In the genomic region with DNA sequence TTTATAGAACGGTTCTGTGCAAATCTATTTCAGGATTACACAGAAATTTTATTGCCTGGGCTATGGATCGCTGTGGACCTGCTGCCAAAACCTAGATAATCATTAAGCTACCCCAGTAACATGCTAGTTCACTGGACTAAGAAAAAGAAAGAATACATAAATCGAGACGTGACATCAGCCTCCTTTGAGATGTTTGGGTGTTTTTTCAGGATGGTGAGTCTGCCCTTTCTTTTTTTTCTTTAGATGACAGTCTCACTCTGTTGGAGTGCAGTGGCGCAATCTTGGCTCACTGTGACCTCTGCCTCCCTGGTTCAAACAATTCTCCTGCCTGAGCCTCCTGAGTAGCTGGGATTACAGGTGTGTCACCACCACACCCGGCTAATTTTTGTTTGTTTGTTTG, we compare ENCODE assay signal across 13 cellular contexts. TPM values are rescaled to one million over a fixed set of nuclear protein-coding genes. Genes with fewer than 3 reads are reported as not detected.
DNase-seq lines count a peak whose midpoint lies in the region; ATAC-seq, FAIRE-seq and TF ChIP-seq lines count a peak whose summit lies in the region.
"Had no signal": no experiment of that assay in that cellular context is flagged by ENCODE, and none has a peak within 500 bp of the region (broad histone marks: within the 10 kb centered on the region; RNA-seq: fewer than 3 reads in every experiment).

No MANE protein-coding gene starts in this region.

- POLR2A ChIA-PET in HEK293 (lab: Yijun Ruan, JAX) = no interaction called here

- H3K27ac ChIP-seq in HEK293 (ENCODE audit: extremely low read depth, low read depth, low read length) = no peak overlapping the region
- H3K27ac ChIP-seq: BLaER1 had no signal

- peaks cover 15 to 20% of the 10 kb centered on the region in 2 donors for H3K27me3 Mint-ChIP-seq in natural killer cell (ENCODE audit: low read depth in 2 of 2)

- H3K27me3 ChIP-seq in bronchial epithelial cell (ENCODE audit: control insufficient read depth, insufficient read depth, low read length) = no peaks in the 10 kb centered on the region
- H3K27me3 ChIP-seq: BLaER1 had no signal

- H3K36me3 ChIP-seq in HEK293 (ENCODE audit: control insufficient read depth in 2 of 2, insufficient read depth in 1 of 2, low read length in 2 of 2) (peaks cover 0 to 3% of the 10 kb centered on the region in 2 experiments; a peak in 1 of 3 replicates), bronchial epithelial cell (ENCODE audit: control insufficient read depth, insufficient read depth, low read length) (peaks cover 3% of the 10 kb centered on the region)
- H3K36me3 ChIP-seq: BLaER1 had no signal

- H3K4me1 Mint-ChIP-seq in natural killer cell = no peaks in the 10 kb centered on the region

- TF ChIP-seq CTCF in HEK293 (tag by site-specific recombination; IDR thresholded peaks at IDR 0.05) (no peak), bronchial epithelial cell (IDR thresholded peaks at IDR 0.05; ENCODE audit: insufficient read depth, low read length, severe bottlenecking) (no peak), natural killer cell (IDR thresholded peaks at IDR 0.05) (no peak)

- H3K4me1 ChIP-seq in HEK293 (ENCODE audit: control insufficient read depth, insufficient read depth, low read length) = no peaks in the 10 kb centered on the region
- H3K4me1 ChIP-seq: BLaER1 had no signal

- intact Hi-C loops in natural killer cell (cut with micrococcal nuclease) = no loop called here

- H3K9me3 ChIP-seq in HEK293 (ENCODE audit: control insufficient read depth, insufficient read depth, low read depth, low read length) = no peaks in the 10 kb centered on the region
- H3K9me3 ChIP-seq: BLaER1 had no signal

- CTCF ChIA-PET in HEK293 (lab: Yijun Ruan, JAX) = interaction anchor here (0.6 kb wide), 1 partner anchor 240 kb away, joined by 3 read pairs; no protein-coding TSS in a partner anchor

- ATAC-seq in HG02623 (IDR thresholded peaks at IDR 0.05; ENCODE audit: unreplicated experiment) (no peak), natural killer cell (no peak), HG03175 (IDR thresholded peaks at IDR 0.05; ENCODE audit: unreplicated experiment) (no peak)
- ATAC-seq: activated CD8-positive, alpha-beta T cell treated with anti-CD3 and anti-CD28 coated beads for 36 hours had no signal

- no peak for FAIRE-seq in bronchial epithelial cell (lab: Jason Lieb, UNC)
- FAIRE-seq: H1, keratinocyte had no signal

- H3K27ac Mint-ChIP-seq in natural killer cell = no peak overlapping the region
- H3K27ac Mint-ChIP-seq: activated CD8-positive, alpha-beta T cell treated with anti-CD3 and anti-CD28 coated beads for 36 hours had no signal

- H3K4me3 ChIP-seq in HEK293 (ENCODE audit: low read depth, low read length) (no peak overlapping the region), bronchial epithelial cell (ENCODE audit: low read depth, low read length) (no peak overlapping the region)
- H3K4me3 ChIP-seq: BLaER1 had no signal

- no peak overlapping the region for H3K4me3 Mint-ChIP-seq in natural killer cell
- H3K4me3 Mint-ChIP-seq: activated CD8-positive, alpha-beta T cell treated with anti-CD3 and anti-CD28 coated beads for 36 hours had no signal

- DNase-seq in bronchial epithelial cell (ENCODE audit: low read depth) = peak; percentile 48
- DNase-seq in left kidney (ENCODE audit: low read depth, low spot score) = peak; percentile 62
- peak; percentile 45 for DNase-seq in stromal cell of bone marrow (ENCODE audit: low read depth)
- no peak for DNase-seq in natural killer cell
- DNase-seq: activated CD8-positive, alpha-beta T cell treated with anti-CD3 and anti-CD28 coated beads for 36 hours; NCI-H2029 treated with DMSO at 0.1 percent for 48 hours; NCI-H524 had no signal

- H3K9me3 Mint-ChIP-seq in natural killer cell = no peaks in the 10 kb centered on the region
- H3K9me3 Mint-ChIP-seq: activated CD8-positive, alpha-beta T cell treated with anti-CD3 and anti-CD28 coated beads for 36 hours had no signal

- H3K36me3 Mint-ChIP-seq in natural killer cell = no peaks in the 10 kb centered on the region

TF ChIP-seq in HEK293, 187 proteins besides CTCF, POLR2A, EP300 and RAD21:
- 0 out of 2 replicates have a peak, but pooled peaks have one; percentile 16 for TF ChIP-seq GLIS1 (tag by site-specific recombination; IDR thresholded peaks at IDR 0.05)
- TF ChIP-seq ZNF621 (tag by site-specific recombination; IDR thresholded peaks at IDR 0.05) = no peak

RNA-seq across cellular contexts. Expression of a gene that starts 52.0 kb away (rescaled TPM):
- 8.8 and 15.8 TPM in 2 replicates for total RNA-seq in bronchial epithelial cell
- total RNA-seq in natural killer cell = not detected
- total RNA-seq: activated CD8-positive, alpha-beta T cell treated with anti-CD3 and anti-CD28 coated beads for 36 hours had no signal
